Comparison of ENCODE assay signal across 13 cellular contexts in the genomic region with DNA sequence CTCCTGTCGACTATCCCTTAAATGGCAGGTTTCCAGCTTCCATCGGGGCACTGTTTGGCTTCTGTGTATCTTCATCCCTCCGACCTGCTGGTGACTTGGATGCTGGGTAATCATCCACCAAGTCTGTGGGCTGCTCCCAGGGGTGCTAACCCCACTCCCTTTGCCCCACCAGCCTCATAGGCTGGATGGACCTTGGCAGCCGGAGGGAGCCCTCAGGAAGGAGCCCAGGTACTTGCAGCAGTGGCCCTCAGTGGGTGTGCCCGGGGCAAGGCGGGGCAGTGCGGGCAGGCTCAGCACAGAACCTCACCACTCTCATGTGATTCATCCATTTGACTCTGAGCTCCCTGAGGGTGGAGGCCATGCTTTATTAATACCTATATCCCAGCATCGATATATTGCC. TPM values are rescaled to one million over a fixed set of nuclear protein-coding genes. Genes with fewer than 3 reads are reported as not detected.
DNase-seq lines count a peak whose midpoint lies in the region; ATAC-seq and TF ChIP-seq lines count a peak whose summit lies in the region.
"Had no signal": no experiment of that assay in that cellular context is flagged by ENCODE, and none has a peak within 500 bp of the region (broad histone marks: within the 10 kb centered on the region; RNA-seq: fewer than 3 reads in every experiment).

No MANE protein-coding gene starts in this region.

- H3K4me1 Mint-ChIP-seq in Calu3 (ENCODE audit: low read depth, unreplicated experiment), result no peaks in the 10 kb centered on the region

- DNase-seq in SW480 (ENCODE audit: low spot score), result peak; percentile 17
- DNase-seq in epithelial cell of esophagus (ENCODE audit: low read depth), result peak; percentile 36
- DNase-seq in mesenteric fat pad (ENCODE audit: low spot score), result peak; percentile 84
- DNase-seq in Calu3, result no peak
- DNase-seq in stimulated activated naive CD4-positive, alpha-beta T cell treated with Interleukin-2 at 50 U/mL for 16 hours (lab: John Stamatoyannopoulos, UW), result no peak
- DNase-seq: CD8-positive, alpha-beta T cell; COR-L47; GM23248 had no signal

- H3K27ac Mint-ChIP-seq in Calu3 (ENCODE audit: unreplicated experiment), result no peak overlapping the region
- H3K27ac Mint-ChIP-seq: CD8-positive, alpha-beta T cell; IgD-negative memory B cell had no signal

- ATAC-seq in GM19395 (IDR thresholded peaks at IDR 0.05; ENCODE audit: unreplicated experiment), result no peak
- ATAC-seq: A549; CD8-positive, alpha-beta T cell; HCT116 had no signal

- no TSS peak for BruUV-seq in Calu3 (replicated peaks; lab: Mats Ljungman, UMichigan)

- TF ChIP-seq CTCF in epithelial cell of esophagus (IDR thresholded peaks at IDR 0.05; ENCODE audit: insufficient read depth, low read depth, low read length, missing control alignments) (no peak), Calu3 (IDR thresholded peaks at IDR 0.05; ENCODE audit: unreplicated experiment) (no peak)

- no peaks in the 10 kb centered on the region for H3K36me3 Mint-ChIP-seq in Calu3 (ENCODE audit: insufficient read depth, unreplicated experiment)
- H3K36me3 Mint-ChIP-seq: CD14-positive monocyte; CD8-positive, alpha-beta T cell had no signal

- no peaks in the 10 kb centered on the region for H3K9me3 Mint-ChIP-seq in Calu3 (ENCODE audit: low read depth, unreplicated experiment)
- H3K9me3 Mint-ChIP-seq: CD8-positive, alpha-beta T cell had no signal

- intact Hi-C loops in Calu3 (cut with micrococcal nuclease; ENCODE audit: unreplicated experiment), result no loop called here

- CTCF ChIA-PET in Calu3 (lab: Charles Lee), result no interaction called here

- H3K4me3 ChIP-seq in epithelial cell of esophagus (ENCODE audit: low read length), result no peak overlapping the region
- H3K4me3 ChIP-seq: A549, GM23248 had no signal

- H3K27me3 Mint-ChIP-seq in Calu3 (ENCODE audit: unreplicated experiment), result no peaks in the 10 kb centered on the region

- no peak overlapping the region for H3K4me3 Mint-ChIP-seq in Calu3 (ENCODE audit: low read depth, unreplicated experiment)
- H3K4me3 Mint-ChIP-seq: CD8-positive, alpha-beta T cell; IgD-negative memory B cell had no signal

RNA-seq across cellular contexts. Expression of a gene that starts 27.4 kb away (rescaled TPM):
- total RNA-seq in mesenteric fat pad (27.3 TPM), Calu3 (2022) (13.7 and 16.1 TPM in 2 replicates)

Comparison
In these comparisons a context has a peak if more than half of its experiments do, and no peak if none do; other contexts are left out.
1. DNase-seq: peak in SW480 (single experiment), epithelial cell of esophagus (single experiment) and mesenteric fat pad (single experiment); none in Calu3 (single experiment) and stimulated activated naive CD4-positive, alpha-beta T cell treated with Interleukin-2 at 50 U/mL for 16 hours (single experiment).